ENCODE assay signal across 14 cellular contexts in genomic region chr17:76995352-76996105, GRCh38.
A peak's percentile ranks its signal among the peaks of the same experiment; 100 is the strongest.
DNase-seq lines count a peak whose midpoint lies in the region; ATAC-seq and TF ChIP-seq lines count a peak whose summit lies in the region.
"Had no signal": no experiment of that assay in that cellular context is flagged by ENCODE, and none has a peak within 500 bp of the region (broad histone marks: within the 10 kb centered on the region; RNA-seq: fewer than 3 reads in every experiment).

No MANE protein-coding gene starts in this region.

- intact Hi-C loops in CD8-positive, alpha-beta T cell (cut with DNase I, micrococcal nuclease) = no loop called here

- H3K27ac Mint-ChIP-seq in CD8-positive, alpha-beta T cell = peak overlapping the region; percentile 82

- no peaks in the 10 kb centered on the region for H3K36me3 Mint-ChIP-seq in CD8-positive, alpha-beta T cell

- ATAC-seq in CD8-positive, alpha-beta T cell = no peak
- no peak for ATAC-seq in HG03108 (IDR thresholded peaks at IDR 0.05; ENCODE audit: unreplicated experiment)
- ATAC-seq: left ventricle myocardium superior had no signal

- no peak overlapping the region for H3K27ac ChIP-seq in CD8-positive, alpha-beta T cell (ENCODE audit: low read depth, low read length)
- H3K27ac ChIP-seq in iPS-20b (ENCODE audit: low read length) (no peak overlapping the region), osteoblast (ENCODE audit: low read depth, low read length) (no peak overlapping the region)
- H3K27ac ChIP-seq: neutrophil, thoracic aorta had no signal

- no peak for DNase-seq in CD8-positive, alpha-beta T cell
- DNase-seq in HAP-1 (ENCODE audit: low spot score in 2 of 2) (peak; percentile 13 to 39), NCI-H774 (lab: John Stamatoyannopoulos, UW) (peak; percentile 91), NCI-H82 treated with DMSO at 0.1 percent for 48 hours (lab: John Stamatoyannopoulos, UW; ENCODE audit: unreplicated experiment) (no peak), osteoblast (ENCODE audit: insufficient read length, low spot score, missing footprints) (no peak)
- DNase-seq: activated T-cell treated with anti-CD3 and anti-CD28 coated beads for 4 hours, Calu3, left ventricle myocardium superior, NCI-H524, SIG-M5 had no signal

- no peaks in the 10 kb centered on the region for H3K9me3 Mint-ChIP-seq in CD8-positive, alpha-beta T cell

- H3K4me1 Mint-ChIP-seq in CD8-positive, alpha-beta T cell (ENCODE audit: low read depth) = peaks cover 56% of the 10 kb centered on the region

- H3K9ac ChIP-seq in iPS-20b (ENCODE audit: low read depth, low read length) = peak overlapping the region; percentile 64; the same call in 1 of the 2 replicates

- POLR2A ChIA-PET in CD8-positive, alpha-beta T cell (lab: Charles Lee) = interaction anchor here (0.8 to 1.1 kb wide), 4 partner anchors 12 to 61 kb away, joined by 3 to 5 read pairs (median 4); no protein-coding TSS in a partner anchor

- H3K4me3 Mint-ChIP-seq in CD8-positive, alpha-beta T cell = peak overlapping the region; percentile 1

- no peak overlapping the region for H3K4me3 ChIP-seq in CD8-positive, alpha-beta T cell (ENCODE audit: low read depth, low read length)
- H3K4me3 ChIP-seq in HAP-1 (no peak overlapping the region), iPS-20b (ENCODE audit: low read length) (peak overlapping the region; percentile 43; the same call in 1 of the 2 replicates), osteoblast (ENCODE audit: insufficient read depth, low read length) (no peak overlapping the region)
- H3K4me3 ChIP-seq: thoracic aorta had no signal

- CTCF ChIA-PET in CD8-positive, alpha-beta T cell (lab: Charles Lee) = interaction anchor here (1.2 to 1.5 kb wide), 4 partner anchors 14 to 22 kb away, joined by 3 to 4 read pairs (median 4); no protein-coding TSS in a partner anchor

- H2AFZ ChIP-seq in osteoblast (ENCODE audit: low read length) = no peak overlapping the region

- no peaks in the 10 kb centered on the region for H3K36me3 ChIP-seq in CD8-positive, alpha-beta T cell (ENCODE audit: insufficient read depth, low read length)
- H3K36me3 ChIP-seq in HAP-1 (replicated peaks) (no peaks in the 10 kb centered on the region), iPS-20b (ENCODE audit: insufficient read depth, low read depth, low read length) (no peaks in the 10 kb centered on the region), osteoblast (ENCODE audit: insufficient read depth, low read length) (no peaks in the 10 kb centered on the region)
- H3K36me3 ChIP-seq: neutrophil, thoracic aorta had no signal

- no peaks in the 10 kb centered on the region for H3K27me3 Mint-ChIP-seq in CD8-positive, alpha-beta T cell (ENCODE audit: low read depth)

- in situ Hi-C loops in HAP-1 (cut with MboI; ENCODE audit: low sequenced_read_pairs) = no loop called here

- H3K4me1 ChIP-seq in CD8-positive, alpha-beta T cell (ENCODE audit: insufficient read depth, low read length) = peaks cover 58% of the 10 kb centered on the region
- H3K4me1 ChIP-seq in HAP-1 = peaks cover 18% of the 10 kb centered on the region
- H3K4me1 ChIP-seq in iPS-20b (ENCODE audit: insufficient read depth, low read length) = peaks cover 22% of the 10 kb centered on the region; the same call in 1 of the 2 replicates
- H3K4me1 ChIP-seq in osteoblast (ENCODE audit: insufficient read depth, low read length) = no peaks in the 10 kb centered on the region

- H3K4me2 ChIP-seq in osteoblast (ENCODE audit: insufficient read depth, low read length) = no peak overlapping the region

- no peaks in the 10 kb centered on the region for H3K27me3 ChIP-seq in CD8-positive, alpha-beta T cell (ENCODE audit: insufficient read depth, low read length)
- H3K27me3 ChIP-seq in HAP-1 (ENCODE audit: low read depth) (no peaks in the 10 kb centered on the region), iPS-20b (ENCODE audit: insufficient read depth, low read length) (no peaks in the 10 kb centered on the region), osteoblast (ENCODE audit: insufficient read depth, low read length) (peaks cover 29% of the 10 kb centered on the region)

- H3K9me3 ChIP-seq in CD8-positive, alpha-beta T cell (ENCODE audit: low read length) = no peaks in the 10 kb centered on the region
- H3K9me3 ChIP-seq in HAP-1 = no peaks in the 10 kb centered on the region
- H3K9me3 ChIP-seq in iPS-20b (ENCODE audit: insufficient read depth, low read depth, low read length) = no peaks in the 10 kb centered on the region
- H3K9me3 ChIP-seq in osteoblast (ENCODE audit: low read depth, low read length) = no peaks in the 10 kb centered on the region
- H3K9me3 ChIP-seq: neutrophil, thoracic aorta had no signal

- no peak for TF ChIP-seq CTCF in CD8-positive, alpha-beta T cell (IDR thresholded peaks at IDR 0.05)
- no peak for TF ChIP-seq CTCF in osteoblast (IDR thresholded peaks at IDR 0.05; ENCODE audit: extremely low read depth, low read depth, low read length)

- no peaks in the 10 kb centered on the region for H3K79me2 ChIP-seq in osteoblast (ENCODE audit: insufficient read depth, low read length)

- no peaks in the 10 kb centered on the region for H4K20me1 ChIP-seq in osteoblast (ENCODE audit: insufficient read depth, low read length)

Comparison
In these comparisons a context has a peak if more than half of its experiments do, and no peak if none do; other contexts are left out.
1. DNase-seq: peak in HAP-1 (2 of 2) and NCI-H774 (single experiment); none in CD8-positive, alpha-beta T cell (0 of 7), NCI-H82 treated with DMSO at 0.1 percent for 48 hours (single experiment) and osteoblast (single experiment).